In the genomic region with DNA sequence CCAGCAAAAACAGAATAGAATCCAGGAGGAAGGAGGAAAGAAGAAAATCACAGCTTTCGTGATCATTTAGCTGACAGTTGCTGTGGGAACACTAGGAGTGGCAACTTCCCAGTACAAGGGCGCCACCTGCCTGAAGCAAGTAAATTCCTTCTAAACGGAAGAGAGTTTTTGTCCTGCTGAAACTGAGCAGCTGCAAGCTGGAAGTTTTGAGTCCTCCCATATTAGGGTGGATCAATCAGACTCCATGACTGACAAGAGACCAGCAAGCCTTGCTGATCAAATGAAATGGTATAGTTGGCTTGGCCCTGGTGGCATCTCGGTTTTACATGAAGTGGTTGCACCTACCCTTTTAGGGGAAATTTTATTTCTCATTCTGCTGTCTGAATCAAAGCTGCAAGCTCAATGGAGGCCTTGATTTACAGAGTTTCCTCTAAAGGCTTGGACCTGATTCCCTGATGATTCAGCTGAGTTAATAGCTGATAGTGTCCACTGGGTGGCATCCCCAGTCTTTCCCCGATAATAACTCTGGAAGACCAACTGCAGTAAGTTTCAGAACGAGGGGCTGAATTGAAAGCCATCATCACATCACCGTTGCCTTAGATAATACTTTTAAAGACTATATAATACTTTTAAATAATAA, we compare ENCODE assay signal across 8 cellular contexts.
DNase-seq lines count a peak whose midpoint lies in the region; ATAC-seq and TF ChIP-seq lines count a peak whose summit lies in the region.

No MANE protein-coding gene starts in this region.

- intact Hi-C loops in lower leg skin (cut with DNase I; ENCODE audit: low total_unique reads) = no loop called here

- H3K36me3 ChIP-seq in BJ (ENCODE audit: control insufficient read depth, insufficient read depth, low read length) (no peaks in the 10 kb centered on the region), tibial nerve (no peaks in the 10 kb centered on the region)

- H3K9me3 ChIP-seq in tibial nerve = no peaks in the 10 kb centered on the region

- peaks cover 0 to 8% (median 0%) of the 10 kb centered on the region in 4 donors for H3K4me1 ChIP-seq in tibial nerve

- H3K4me3 ChIP-seq in BJ (ENCODE audit: low read depth, low read length) (no peak overlapping the region), lower leg skin (ENCODE audit: low read depth, poor library complexity, severe bottlenecking) (no peak overlapping the region), tibial nerve (no peak overlapping the region)

- H3K27ac ChIP-seq in tibial nerve = no peak overlapping the region

- H3K27me3 ChIP-seq in BJ (ENCODE audit: control insufficient read depth, insufficient read depth, low read length) = no peaks in the 10 kb centered on the region
- no peaks in the 10 kb centered on the region for H3K27me3 ChIP-seq in tibial nerve

- peak; percentile 55 for ATAC-seq in GM18520 (IDR thresholded peaks at IDR 0.05; ENCODE audit: unreplicated experiment)
- no peak for ATAC-seq in HG03520 (IDR thresholded peaks at IDR 0.05; ENCODE audit: unreplicated experiment)

- TF ChIP-seq POLR2A in lower leg skin (IDR thresholded peaks at IDR 0.05) = no peak
- TF ChIP-seq POLR2A in tibial nerve (IDR thresholded peaks at IDR 0.05) = no peak

- TF ChIP-seq EP300 in tibial nerve (IDR thresholded peaks at IDR 0.05) = no peak

- WGBS in lower leg skin, 2 donors = 41 to 45% methylated on average over 7 of the region's 7 CpGs
- WGBS in tibial nerve, 2 donors = 43 to 45% methylated on average over 7 of the region's 7 CpGs

- POLR2A ChIA-PET in BJ (lab: Charles Lee) = no interaction called here

- TF ChIP-seq CTCF in BJ (IDR thresholded peaks at IDR 0.05; ENCODE audit: insufficient read depth, low read depth, low read length) (peak; percentile 78), lower leg skin (IDR thresholded peaks at IDR 0.05) (no peak), tibial nerve (IDR thresholded peaks at IDR 0.05) (peak; percentile 46 to 75 (median 64))

- CTCF ChIA-PET in BJ (lab: Yijun Ruan, JAX) = interaction anchor here (0.6 to 3.8 kb wide), 31 partner anchors 9 to 1136 kb away, joined by 3 to 26 read pairs (median 4); partner anchors contain the start of gene SEMA3C

- DNase-seq in BJ (ENCODE audit: low read depth) (no peak), LoVo (ENCODE audit: low spot score) (peak; percentile 86), RKO (ENCODE audit: low spot score) (peak; percentile 81), ecto neural progenitor cell (ENCODE audit: low spot score) (peak; percentile 74), lower leg skin (ENCODE audit: low spot score in 2 of 2) (peak; percentile 42 to 88), tibial nerve (ENCODE audit: low spot score in 2 of 2) (peak in 1 of 2 donors; percentile 38)

Comparison
In these comparisons a context has a peak if more than half of its experiments do, and no peak if none do; other contexts are left out.
1. CTCF ChIP-seq: peak in BJ (single experiment) and tibial nerve (5 of 5); none in lower leg skin (0 of 3).